11 cellular contexts compared by ENCODE assay signal in the genomic region with DNA sequence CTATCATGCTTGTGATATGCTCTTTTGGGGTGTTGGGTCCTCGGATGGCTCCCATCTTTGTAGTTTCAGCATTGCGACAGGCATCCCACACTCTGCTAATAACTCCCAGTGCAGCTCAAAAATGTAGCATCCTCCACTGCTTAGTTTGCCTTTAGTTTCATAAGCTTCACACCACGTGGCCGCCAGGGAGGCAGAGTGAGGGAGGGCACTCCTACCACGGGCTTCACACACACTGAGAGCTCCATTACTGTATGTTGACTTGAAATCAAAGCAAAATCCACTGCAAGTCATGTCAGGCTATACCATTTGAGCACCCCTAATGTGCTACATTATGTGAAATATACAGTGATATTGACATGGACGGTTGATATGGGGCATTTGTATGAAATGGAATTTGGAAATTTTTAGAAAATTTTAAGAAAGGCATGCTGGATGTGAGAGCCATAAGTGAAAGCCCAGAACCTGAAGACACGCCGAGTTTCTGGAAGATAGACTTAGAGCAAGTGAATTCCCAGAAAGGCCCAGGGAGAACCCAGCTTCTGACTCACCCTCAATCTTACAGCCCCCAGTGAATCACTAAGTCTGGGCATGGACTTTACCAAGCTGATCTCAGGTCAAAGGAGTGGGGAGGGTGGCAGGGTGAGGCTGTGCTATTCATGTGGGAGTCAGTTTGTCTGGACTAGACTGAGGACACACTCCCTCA.
DNase-seq lines count a peak whose midpoint lies in the region; ATAC-seq and TF ChIP-seq lines count a peak whose summit lies in the region.
"Had no signal": no experiment of that assay in that cellular context is flagged by ENCODE, and none has a peak within 500 bp of the region (broad histone marks: within the 10 kb centered on the region; RNA-seq: fewer than 3 reads in every experiment).

No MANE protein-coding gene starts in this region.

- DNase-seq in AG10803 (ENCODE audit: low read depth) (peak; percentile 55), HT1080 (ENCODE audit: low read depth) (peak; percentile 83), cardiac fibroblast (ENCODE audit: low read depth in 2 of 2) (peak; percentile 52 to 71), lung (ENCODE audit: low spot score) (no peak), left ventricle myocardium superior (no peak), OCI-M1 (lab: John Stamatoyannopoulos, UW) (no peak), NCI-H2081 (lab: John Stamatoyannopoulos, UW) (no peak)
- DNase-seq: GOT3, substantia nigra had no signal

- intact Hi-C loops in left ventricle myocardium superior (cut with micrococcal nuclease): no loop called here

- H3K4me3 ChIP-seq in AG10803 (ENCODE audit: low read length): no peak overlapping the region
- no peak overlapping the region for H3K4me3 ChIP-seq in cardiac fibroblast (replicated peaks in 1 of 2; ENCODE audit: low read depth in 2 of 2, low read length in 2 of 2)
- no peak overlapping the region for H3K4me3 ChIP-seq in lung
- H3K4me3 ChIP-seq: ascending aorta had no signal

- no peaks in the 10 kb centered on the region for H3K36me3 ChIP-seq in lung (ENCODE audit: control insufficient read depth in 2 of 2, insufficient read depth in 2 of 2, low read length in 2 of 2)
- H3K36me3 ChIP-seq: ascending aorta had no signal

- H3K27ac ChIP-seq in lung (ENCODE audit: low read depth in 1 of 2, low read length in 1 of 2): no peak overlapping the region
- H3K27ac ChIP-seq: ascending aorta had no signal

- 79 to 86% methylated on average over 8 of the region's 8 CpGs for WGBS in lung, 2 donors

- no peak for TF ChIP-seq CTCF in AG10803 (conservative IDR thresholded peaks at IDR 0.05; ENCODE audit: low read length)
- TF ChIP-seq CTCF in cardiac fibroblast (IDR thresholded peaks at IDR 0.05; ENCODE audit: low read depth, low read length): no peak
- no peak for TF ChIP-seq CTCF in lung (IDR thresholded peaks at IDR 0.05; ENCODE audit: control extremely low read depth, extremely low read depth)

- H3K9me3 ChIP-seq in lung (ENCODE audit: control insufficient read depth in 2 of 2, insufficient read depth in 1 of 2, low read length in 1 of 2): no peaks in the 10 kb centered on the region
- H3K9me3 ChIP-seq: ascending aorta had no signal

- ATAC-seq in lung (ENCODE audit: insufficient read depth, low FRiP score): peak; percentile 42
- ATAC-seq in left ventricle myocardium superior: no peak
- no peak for ATAC-seq in HG03521 (IDR thresholded peaks at IDR 0.05; ENCODE audit: unreplicated experiment)

- no peaks in the 10 kb centered on the region for H3K4me1 ChIP-seq in lung (ENCODE audit: control insufficient read depth in 2 of 2, insufficient read depth in 2 of 2, low read length in 2 of 2)
- H3K4me1 ChIP-seq: ascending aorta had no signal

- H3K27me3 ChIP-seq in lung (ENCODE audit: control insufficient read depth, insufficient read depth): no peaks in the 10 kb centered on the region
- H3K27me3 ChIP-seq: ascending aorta had no signal

Comparison
In these comparisons a context has a peak if more than half of its experiments do, and no peak if none do; other contexts are left out.
1. DNase-seq: peak in AG10803 (single experiment), HT1080 (single experiment) and cardiac fibroblast (2 of 2); none in lung (single experiment), left ventricle myocardium superior (single experiment), OCI-M1 (single experiment) and NCI-H2081 (0 of 2).